Comparison of ENCODE assay signal across 1 cellular context in genomic region chr2:240778426-240778825, GRCh38.
TF ChIP-seq lines count a peak whose summit lies in the region.

No MANE protein-coding gene starts in this region.

TF ChIP-seq in GM12878, 131 proteins besides CTCF, POLR2A, EP300 and RAD21:
- TF ChIP-seq BCL3 (IDR thresholded peaks at IDR 0.05; ENCODE audit: borderline replicate concordance, insufficient read depth, low read depth, low read length, poor library complexity, severe bottlenecking) (peak; percentile 12), IRF3 (IDR thresholded peaks at IDR 0.05) (no peak), ZNF217 (IDR thresholded peaks at IDR 0.05) (no peak), SMC3 (IDR thresholded peaks at IDR 0.05; ENCODE audit: borderline replicate concordance, low read length) (no peak)
TF ChIP-seq in GM12878: peak in this region for 1.
